8 cellular contexts compared by ENCODE assay signal in genomic region chr12:104136577-104136976, GRCh38. TPM values are rescaled to one million over a fixed set of nuclear protein-coding genes. Genes with fewer than 3 reads are reported as not detected.
DNase-seq lines count a peak whose midpoint lies in the region; ATAC-seq, FAIRE-seq and TF ChIP-seq lines count a peak whose summit lies in the region.

No MANE protein-coding gene starts in this region.

- H3K27ac Mint-ChIP-seq in activated CD8-positive, alpha-beta memory T cell treated with anti-CD3 and anti-CD28 coated beads, Interleukin-2, amount 10 ng/mL, durations not matched to agents 7 days and 5 days: peak overlapping the region; percentile 85
- H3K27ac Mint-ChIP-seq in activated naive CD8-positive, alpha-beta T cell: peak overlapping the region; percentile 94

- H3K27me3 ChIP-seq in keratinocyte (ENCODE audit: control insufficient read depth, extremely low read depth, insufficient read depth, low read length): no peaks in the 10 kb centered on the region
- H3K27me3 ChIP-seq in thyroid gland: no peaks in the 10 kb centered on the region

- no peak overlapping the region for H2AFZ ChIP-seq in keratinocyte (ENCODE audit: control insufficient read depth, low read length)

- peaks cover 7% of the 10 kb centered on the region for H3K9me1 ChIP-seq in keratinocyte (ENCODE audit: control insufficient read depth, extremely low read depth, insufficient read depth, low read length)

- no peak for FAIRE-seq in keratinocyte (lab: Jason Lieb, UNC)

- H3K9ac ChIP-seq in keratinocyte (ENCODE audit: control insufficient read depth, extremely low read depth, insufficient read depth, low read length): peak overlapping the region; percentile 85

- H3K9me3 Mint-ChIP-seq in activated CD8-positive, alpha-beta memory T cell treated with anti-CD3 and anti-CD28 coated beads, Interleukin-2, amount 10 ng/mL, durations not matched to agents 7 days and 5 days (ENCODE audit: low read depth): no peaks in the 10 kb centered on the region
- no peaks in the 10 kb centered on the region for H3K9me3 Mint-ChIP-seq in activated naive CD8-positive, alpha-beta T cell (ENCODE audit: low read depth)

- H3K79me2 ChIP-seq in keratinocyte (ENCODE audit: control insufficient read depth, insufficient read depth, low read length): peaks cover 22% of the 10 kb centered on the region

- H3K36me3 Mint-ChIP-seq in activated CD8-positive, alpha-beta memory T cell treated with anti-CD3 and anti-CD28 coated beads, Interleukin-2, amount 10 ng/mL, durations not matched to agents 7 days and 5 days: peaks cover 10% of the 10 kb centered on the region
- H3K36me3 Mint-ChIP-seq in activated naive CD8-positive, alpha-beta T cell: peaks cover 7% of the 10 kb centered on the region

- peaks cover 11% of the 10 kb centered on the region for H3K4me1 ChIP-seq in keratinocyte (ENCODE audit: control insufficient read depth, extremely low read depth, insufficient read depth, low read length)
- H3K4me1 ChIP-seq in thyroid gland: peaks cover 18 to 30% of the 10 kb centered on the region in 2 donors

- TF ChIP-seq CTCF in keratinocyte (optimal IDR thresholded peaks at IDR 0.05 in 1 of 3, IDR thresholded peaks at IDR 0.05 in 1 of 3, conservative IDR thresholded peaks at IDR 0.05 in 1 of 3; ENCODE audit: extremely low read depth in 1 of 3, insufficient read depth in 2 of 3, low read length in 3 of 3) (no peak), thyroid gland (IDR thresholded peaks at IDR 0.05) (no peak)

- H3K4me2 ChIP-seq in keratinocyte (ENCODE audit: control insufficient read depth, extremely low read depth, insufficient read depth, low read depth, low read length): peak overlapping the region; percentile 60

- peaks cover 4% of the 10 kb centered on the region for H3K27me3 Mint-ChIP-seq in activated CD8-positive, alpha-beta memory T cell treated with anti-CD3 and anti-CD28 coated beads, Interleukin-2, amount 10 ng/mL, durations not matched to agents 7 days and 5 days
- H3K27me3 Mint-ChIP-seq in activated naive CD8-positive, alpha-beta T cell: no peaks in the 10 kb centered on the region

- no peak for DNase-seq in activated CD8-positive, alpha-beta memory T cell treated with anti-CD3 and anti-CD28 coated beads, Interleukin-2, amount 10 ng/mL, durations not matched to agents 7 days and 5 days
- DNase-seq in activated CD8-positive, alpha-beta memory T cell treated with anti-CD3 and anti-CD28 coated beads for 24 hours: no peak
- no peak for DNase-seq in keratinocyte (ENCODE audit: low read depth, low spot score)
- no peak for DNase-seq in thyroid gland
- no peak for DNase-seq in left colon
- no peak for DNase-seq in NCI-H2081 (lab: John Stamatoyannopoulos, UW)

- ATAC-seq in activated CD8-positive, alpha-beta memory T cell treated with anti-CD3 and anti-CD28 coated beads, Interleukin-2, amount 10 ng/mL, durations not matched to agents 7 days and 5 days: no peak
- ATAC-seq in left colon (no peak), GM18505 (IDR thresholded peaks at IDR 0.05; ENCODE audit: unreplicated experiment) (no peak)

- no peaks in the 10 kb centered on the region for H4K20me1 ChIP-seq in keratinocyte (ENCODE audit: control insufficient read depth, extremely low read depth, insufficient read depth, low read length)

- H3K9me3 ChIP-seq in keratinocyte (ENCODE audit: control insufficient read depth, low read depth, low read length) (no peaks in the 10 kb centered on the region), thyroid gland (no peaks in the 10 kb centered on the region)

- H3K4me3 ChIP-seq in keratinocyte (ENCODE audit: control insufficient read depth in 2 of 3, extremely low read depth in 1 of 3, insufficient read depth in 2 of 3, low read depth in 1 of 3, low read length in 3 of 3): peak overlapping the region; percentile 59 to 83 (median 77)
- H3K4me3 ChIP-seq in thyroid gland (replicated peaks in 1 of 3): peak overlapping the region in 2 of 3 donors; percentile 47 to 70

- TF ChIP-seq POLR2A in thyroid gland (IDR thresholded peaks at IDR 0.05) (no peak), GM18505 (IDR thresholded peaks at IDR 0.05; ENCODE audit: borderline replicate concordance, extremely low read depth, insufficient read depth, insufficient read length) (no peak)

- H3K27ac ChIP-seq in keratinocyte (ENCODE audit: control insufficient read depth, insufficient read depth, low read length): peak overlapping the region; percentile 45
- peak overlapping the region in 1 of 3 donors; percentile 79 for H3K27ac ChIP-seq in thyroid gland

- intact Hi-C loops in thyroid gland (cut with DNase I): no loop called here
- intact Hi-C loops in left colon (cut with DNase I, micrococcal nuclease): no loop called here

- peaks cover 5 to 15% of the 10 kb centered on the region in 2 experiments for H3K36me3 ChIP-seq in keratinocyte (ENCODE audit: control insufficient read depth in 2 of 2, extremely low read depth in 1 of 2, insufficient read depth in 2 of 2, low read length in 2 of 2)
- no peaks in the 10 kb centered on the region for H3K36me3 ChIP-seq in thyroid gland

- CTCF ChIA-PET in activated CD8-positive, alpha-beta memory T cell treated with anti-CD3 and anti-CD28 coated beads, Interleukin-2, amount 10 ng/mL, durations not matched to agents 7 days and 5 days (lab: Charles Lee): interaction anchor here (1.0 kb wide), 2 partner anchors 27 to 151 kb away, joined by 3 read pairs; no protein-coding TSS in a partner anchor

- dilution Hi-C loops in keratinocyte (cut with MboI; ENCODE audit: extremely low pct_ligation_motif_present, low sequenced_read_pairs): no loop called here

- peak overlapping the region; percentile 79 for H3K4me3 Mint-ChIP-seq in activated CD8-positive, alpha-beta memory T cell treated with anti-CD3 and anti-CD28 coated beads, Interleukin-2, amount 10 ng/mL, durations not matched to agents 7 days and 5 days
- peak overlapping the region; percentile 94 for H3K4me3 Mint-ChIP-seq in activated naive CD8-positive, alpha-beta T cell

- H3K4me1 Mint-ChIP-seq in activated CD8-positive, alpha-beta memory T cell treated with anti-CD3 and anti-CD28 coated beads, Interleukin-2, amount 10 ng/mL, durations not matched to agents 7 days and 5 days: peaks cover 27% of the 10 kb centered on the region
- peaks cover 33% of the 10 kb centered on the region for H3K4me1 Mint-ChIP-seq in activated naive CD8-positive, alpha-beta T cell (ENCODE audit: low read depth)

RNA-seq across cellular contexts. Expression of gene NFYB, which starts 1.4 kb away (rescaled TPM):
- 10 to 100 TPM; 23.8 to 24.2 TPM for total RNA-seq in activated CD8-positive, alpha-beta memory T cell treated with anti-CD3 and anti-CD28 coated beads, Interleukin-2, amount 10 ng/mL, durations not matched to agents 7 days and 5 days
- polyA plus RNA-seq in keratinocyte: 9.4 to 22.8 TPM (median 11.0 TPM) in 3 replicates
- polyA plus RNA-seq in keratinocyte (2011; ENCODE audit: low read depth): 21.7 TPM
- polyA plus RNA-seq in keratinocyte (2011; cell fraction: cytosol; rRNA removed): 8.8 and 12.8 TPM in 2 replicates
- polyA plus RNA-seq in keratinocyte (2011; cell fraction: nucleus; rRNA removed): 9.8 and 13.5 TPM in 2 replicates
- polyA plus RNA-seq in keratinocyte (2012; ENCODE audit: low replicate concordance): 11.5 and 13.0 TPM in 2 replicates
- polyA minus RNA-seq in keratinocyte: 2.9 to 14.1 TPM (median 3.5 TPM) in 3 replicates
- 5.8 TPM for polyA minus RNA-seq in keratinocyte (2011; cell fraction: cytosol; rRNA and poly(A)+ RNA removed)
- polyA minus RNA-seq in keratinocyte (2011; cell fraction: nucleus; rRNA and poly(A)+ RNA removed): 3.3 and 4.7 TPM in 2 replicates
- total RNA-seq in thyroid gland (10 to 100 TPM; 24.7 to 53.1 (median 37.1) TPM), left colon (10 to 100 TPM; 13.7 to 17.3 TPM)
